In genomic region chr1:86089765-86090164, GRCh38 we compare ENCODE assay signal across 18 cellular contexts.
DNase-seq lines count a peak whose midpoint lies in the region; ATAC-seq and TF ChIP-seq lines count a peak whose summit lies in the region.
"Had no signal": no experiment of that assay in that cellular context is flagged by ENCODE, and none has a peak within 500 bp of the region (broad histone marks: within the 10 kb centered on the region; RNA-seq: fewer than 3 reads in every experiment).

No MANE protein-coding gene starts in this region.

- no peak overlapping the region for H2BK120ac ChIP-seq in neuronal stem cell (ENCODE audit: low read depth, low read length)

- peak overlapping the region; percentile 63 for H3K14ac ChIP-seq in neuronal stem cell (ENCODE audit: low read length)

- no CpG with 5 or more reads among the region's 16 CpGs for WGBS in neuronal stem cell (ENCODE audit: extremely low coverage in 2 of 2, insufficient read length in 2 of 2, insufficient replicate concordance in 1 of 2), 2 donors

- no peaks in the 10 kb centered on the region for H3K79me1 ChIP-seq in neuronal stem cell (ENCODE audit: low read depth, low read length)

- no peak for TF ChIP-seq CTCF in Panc1 (IDR thresholded peaks at IDR 0.05)

- H3K9ac ChIP-seq in Karpas-422 (ENCODE audit: low read length) = no peak overlapping the region
- H3K9ac ChIP-seq in neuronal stem cell (ENCODE audit: low read depth, low read length, poor library complexity) = no peak overlapping the region
- H3K9ac ChIP-seq: BLaER1 treated with 17β-estradiol and CSF1 and Interleukin-3, amounts not matched to agents 10 nM and 100 nM had no signal

- no peak overlapping the region for H3K4ac ChIP-seq in neuronal stem cell (ENCODE audit: low read length)

- BruUV-seq in Panc1 (replicated peaks; lab: Mats Ljungman, UMichigan) = no TSS peak

- POLR2A ChIA-PET in Panc1 (lab: Charles Lee) = no interaction called here

- H3K9me2 ChIP-seq in Karpas-422 (replicated peaks; ENCODE audit: insufficient read depth, low read length) = no peaks in the 10 kb centered on the region

- no peaks in the 10 kb centered on the region for H4K20me1 ChIP-seq in Karpas-422 (ENCODE audit: insufficient read depth, low read depth, low read length)
- H4K20me1 ChIP-seq: BLaER1 treated with 17β-estradiol and CSF1 and Interleukin-3, amounts not matched to agents 10 nM and 100 nM had no signal

- peak overlapping the region; percentile 20; the same call in 1 of the 2 replicates for H2AFZ ChIP-seq in Karpas-422 (ENCODE audit: low read length)
- H2AFZ ChIP-seq in neuronal stem cell (ENCODE audit: low read length) = no peak overlapping the region

- no peaks in the 10 kb centered on the region for H3K36me3 ChIP-seq in Karpas-422 (ENCODE audit: insufficient read depth, low read length)
- no peaks in the 10 kb centered on the region for H3K36me3 ChIP-seq in Panc1 (ENCODE audit: control insufficient read depth, insufficient read depth, low read length)
- H3K36me3 ChIP-seq in neuronal stem cell (replicated peaks in 1 of 2; ENCODE audit: control insufficient read depth in 2 of 2, insufficient read depth in 2 of 2, low read length in 2 of 2) = no peaks in the 10 kb centered on the region
- H3K36me3 ChIP-seq: BLaER1 treated with 17β-estradiol and CSF1 and Interleukin-3, amounts not matched to agents 10 nM and 100 nM; SJSA1 had no signal

- DNase-seq in Daoy (ENCODE audit: low read depth) = peak; percentile 55
- DNase-seq in Karpas-422 = no peak
- no peak for DNase-seq in Panc1 (ENCODE audit: low read depth, low spot score)
- no peak for DNase-seq in neuronal stem cell (ENCODE audit: low spot score)
- DNase-seq in UCSD-AML1 (lab: John Stamatoyannopoulos, UW; ENCODE audit: unreplicated experiment) = no peak
- DNase-seq: CD8-positive, alpha-beta T cell; DMS153; GOT3; KBM-7; NCI-H1105 treated with DMSO at 0.1 percent for 48 hours; NCI-H2081 treated with DMSO at 0.1 percent for 48 hours; NCI-H2171 treated with DMSO at 0.1 percent for 48 hours; NCI-H524 treated with DMSO at 0.1 percent for 48 hours had no signal

- H2BK15ac ChIP-seq in neuronal stem cell (ENCODE audit: low read length) = no peak overlapping the region

- no peak overlapping the region for H2BK5ac ChIP-seq in neuronal stem cell (ENCODE audit: low read length)

- no peak overlapping the region for H2AK5ac ChIP-seq in neuronal stem cell (ENCODE audit: low read depth, low read length)

- intact Hi-C loops in Panc1 (cut with micrococcal nuclease; ENCODE audit: unreplicated experiment) = loop anchor here (5.0 kb wide), 1 partner anchor 52 kb away; no protein-coding TSS in a partner anchor

- H3K27ac ChIP-seq in Karpas-422 (ENCODE audit: low read length) (no peak overlapping the region), Panc1 (ENCODE audit: low read length) (no peak overlapping the region), neuronal stem cell (replicated peaks; ENCODE audit: low read length) (no peak overlapping the region)
- H3K27ac ChIP-seq: BLaER1 treated with 17β-estradiol and CSF1 and Interleukin-3, amounts not matched to agents 10 nM and 100 nM; SJSA1 had no signal

- H3K79me2 ChIP-seq in Karpas-422 (ENCODE audit: low read length) = no peaks in the 10 kb centered on the region

- in situ Hi-C loops in Panc1 (cut with HindIII; ENCODE audit: low pct_unique_long_range_greater_than_20kb, low sequenced_read_pairs) = no loop called here

- H3K9me3 ChIP-seq in Karpas-422 (ENCODE audit: low read length) = no peaks in the 10 kb centered on the region
- no peaks in the 10 kb centered on the region for H3K9me3 ChIP-seq in Panc1 (ENCODE audit: control insufficient read depth, insufficient read depth, low read depth, low read length)
- H3K9me3 ChIP-seq in neuronal stem cell (replicated peaks in 1 of 2; ENCODE audit: control insufficient read depth in 2 of 2, insufficient read depth in 1 of 2, low read depth in 1 of 2, low read length in 2 of 2) = no peaks in the 10 kb centered on the region
- H3K9me3 ChIP-seq: SJSA1 had no signal

- H2BK12ac ChIP-seq in neuronal stem cell (ENCODE audit: low read length) = no peak overlapping the region

- no peak overlapping the region for H3K18ac ChIP-seq in neuronal stem cell (ENCODE audit: low read length)

- ATAC-seq in Panc1 = peak; percentile 80
- no peak for ATAC-seq in HG02970 (IDR thresholded peaks at IDR 0.05; ENCODE audit: low FRiP score, unreplicated experiment)
- no peak for ATAC-seq in GM21447 (IDR thresholded peaks at IDR 0.05; ENCODE audit: unreplicated experiment)
- ATAC-seq: CD8-positive, alpha-beta T cell; Right ventricle myocardium inferior had no signal

- H3K4me3 ChIP-seq in Karpas-422 (ENCODE audit: low read length) = no peak overlapping the region
- H3K4me3 ChIP-seq in Panc1 (ENCODE audit: low read depth in 2 of 2, low read length in 2 of 2) = peak overlapping the region; percentile 6 to 44
- no peak overlapping the region for H3K4me3 ChIP-seq in neuronal stem cell (ENCODE audit: low read length in 2 of 2)
- H3K4me3 ChIP-seq: BLaER1 treated with 17β-estradiol and CSF1 and Interleukin-3, amounts not matched to agents 10 nM and 100 nM; SJSA1 had no signal

- peak overlapping the region; percentile 11 for H3K4me2 ChIP-seq in Karpas-422 (ENCODE audit: low read depth, low read length, poor library complexity, severe bottlenecking)
- no peak overlapping the region for H3K4me2 ChIP-seq in neuronal stem cell (ENCODE audit: insufficient read depth, low read length, poor library complexity, severe bottlenecking)
- H3K4me2 ChIP-seq: BLaER1 treated with 17β-estradiol and CSF1 and Interleukin-3, amounts not matched to agents 10 nM and 100 nM had no signal

- H4K91ac ChIP-seq in neuronal stem cell (ENCODE audit: low read depth, low read length, poor library complexity) = no peak overlapping the region

- no peaks in the 10 kb centered on the region for H3K4me1 ChIP-seq in Karpas-422 (ENCODE audit: low read length)
- H3K4me1 ChIP-seq in Panc1 (ENCODE audit: control insufficient read depth, insufficient read depth, low read length) = no peaks in the 10 kb centered on the region
- no peaks in the 10 kb centered on the region for H3K4me1 ChIP-seq in neuronal stem cell (ENCODE audit: control insufficient read depth in 2 of 2, insufficient read depth in 1 of 2, low read depth in 1 of 2, low read length in 2 of 2)
- H3K4me1 ChIP-seq: SJSA1 had no signal

- CTCF ChIA-PET in Panc1 (lab: Charles Lee) = no interaction called here

- H3K27me3 ChIP-seq in Karpas-422 (ENCODE audit: low read length) (no peaks in the 10 kb centered on the region), Panc1 (ENCODE audit: control insufficient read depth, insufficient read depth, low read length) (no peaks in the 10 kb centered on the region; the same call in 1 of the 2 replicates), neuronal stem cell (ENCODE audit: control insufficient read depth in 3 of 3, insufficient read depth in 3 of 3, low read depth in 1 of 3, low read length in 3 of 3) (no peaks in the 10 kb centered on the region)
- H3K27me3 ChIP-seq: BLaER1 treated with 17β-estradiol and CSF1 and Interleukin-3, amounts not matched to agents 10 nM and 100 nM; SJSA1 had no signal

- H3K23ac ChIP-seq in neuronal stem cell (ENCODE audit: low read depth, low read length, poor library complexity) = no peak overlapping the region

- no peak overlapping the region for H4K8ac ChIP-seq in neuronal stem cell (ENCODE audit: low read depth, low read length)

Comparison
In these comparisons a context has a peak if more than half of its experiments do, and no peak if none do; other contexts are left out.
1. H3K4me3 ChIP-seq: peak in Panc1 (2 of 2); none in Karpas-422 (single experiment) and neuronal stem cell (0 of 2).